In genomic region chr19:29845576-29846176, GRCh38 we compare ENCODE assay signal across 8 cellular contexts. TPM values are rescaled to one million over a fixed set of nuclear protein-coding genes. Genes with fewer than 3 reads are reported as not detected.
DNase-seq lines count a peak whose midpoint lies in the region; ATAC-seq, FAIRE-seq and TF ChIP-seq lines count a peak whose summit lies in the region.

No MANE protein-coding gene starts in this region.

- H3K9me3 Mint-ChIP-seq in brain, result peaks cover 0 to 3% (median 0%) of the 10 kb centered on the region in 5 experiments

- H3K9ac ChIP-seq in kidney (ENCODE audit: low read length in 2 of 2), result peak overlapping the region in 1 of 2 donors; percentile 71

- POLR2A ChIA-PET in HEK293T (lab: Yijun Ruan, JAX), result interaction anchor here (0.8 to 2.0 kb wide), 8 partner anchors 8 to 180 kb away, joined by 3 to 11 read pairs (median 4); partner anchors contain the start of gene C19orf12
- POLR2A ChIA-PET in RWPE1 (lab: Yijun Ruan, JAX; ENCODE audit: low non-redundant PET), result no interaction called here

- intact Hi-C loops in kidney (cut with DNase I), result no loop called here

- no peak for ATAC-seq in GM18909 (IDR thresholded peaks at IDR 0.05; ENCODE audit: poor library complexity, unreplicated experiment)

- H3K36me3 ChIP-seq in kidney (ENCODE audit: control insufficient read depth in 1 of 2, insufficient read depth in 2 of 2, low read length in 2 of 2), result no peaks in the 10 kb centered on the region

- H3K4me3 Mint-ChIP-seq in brain, result peak overlapping the region; percentile 91 to 97 (median 96)

- peak overlapping the region; percentile 89 to 91 for H3K4me3 ChIP-seq in kidney (ENCODE audit: low read length in 2 of 2)

- DNase-seq in HEK293T (ENCODE audit: extremely low spot score), result peak; percentile 51
- no peak for DNase-seq in RWPE1 (ENCODE audit: low spot score)
- peak; percentile 71 for DNase-seq in kidney
- peak; percentile 18 to 23 for DNase-seq in stimulated activated CD4-positive, alpha-beta T cell treated with anti-CD3 and anti-CD28 coated beads, Interleukin-1b, Interleukin-23, amount 100 ng/mL, for 4 hours (ENCODE audit: low read depth in 2 of 2)
- no peak for DNase-seq in NCI-H2107 treated with DMSO at 0.1 percent for 48 hours (lab: John Stamatoyannopoulos, UW; ENCODE audit: unreplicated experiment)

- H3K27me3 Mint-ChIP-seq in brain, result peaks cover 45% of the 10 kb centered on the region

- H3K4me1 Mint-ChIP-seq in brain, result peaks cover 30% of the 10 kb centered on the region

- no peaks in the 10 kb centered on the region for H3K9me3 ChIP-seq in kidney (ENCODE audit: control insufficient read depth in 1 of 2, low read length in 2 of 2)

- H3K36me3 Mint-ChIP-seq in brain, result no peaks in the 10 kb centered on the region

- FAIRE-seq in kidney (lab: Jason Lieb, UNC), result no peak

- TF ChIP-seq CTCF in C4-2B (conservative IDR thresholded peaks at IDR 0.05) (no peak), RWPE1 (conservative IDR thresholded peaks at IDR 0.05; ENCODE audit: low read depth) (no peak), brain (conservative IDR thresholded peaks at IDR 0.05) (no peak), kidney (IDR thresholded peaks at IDR 0.05; ENCODE audit: borderline replicate concordance, extremely low read depth, insufficient read depth) (no peak)

- CTCF ChIA-PET in HEK293T (lab: Yijun Ruan, JAX) (interaction anchor here (0.6 to 1.7 kb wide), 2 partner anchors 13 to 32 kb away, joined by 3 to 9 read pairs; no protein-coding TSS in a partner anchor), RWPE1 (lab: Yijun Ruan, JAX) (no interaction called here)

- H3K27ac ChIP-seq in C4-2B, result peak overlapping the region; percentile 78
- H3K27ac ChIP-seq in RWPE1, result peak overlapping the region; percentile 91
- H3K27ac ChIP-seq in kidney (ENCODE audit: low read depth in 2 of 2, low read length in 2 of 2), result peak overlapping the region in 1 of 2 donors; percentile 36

- peaks cover 0 to 18% of the 10 kb centered on the region in 2 donors for H3K4me1 ChIP-seq in kidney (ENCODE audit: control insufficient read depth in 1 of 2, insufficient read depth in 1 of 2, low read depth in 1 of 2, low read length in 2 of 2)

- peak overlapping the region; percentile 51 to 90 (median 87) for H3K27ac Mint-ChIP-seq in brain

TF ChIP-seq in HEK293T, 16 proteins besides CTCF, POLR2A, EP300 and RAD21:
- TF ChIP-seq TARDBP (IDR thresholded peaks at IDR 0.05) (no peak), L3MBTL2 (conservative IDR thresholded peaks at IDR 0.05) (0 out of 2 replicates have a peak, but pooled peaks have one; percentile 31)

RNA-seq across cellular contexts. Expression of gene CCNE1, which starts 33.9 kb away (rescaled TPM):
- polyA plus RNA-seq in brain (ENCODE audit: insufficient read depth, low read depth, low replicate concordance), result 21.1 TPM
- total RNA-seq in kidney, result 1.4 TPM
- polyA plus RNA-seq in kidney (ENCODE audit: insufficient read depth, low read depth, low replicate concordance), result 1.3 TPM

Comparison
In these comparisons a context has a peak if more than half of its experiments do, and no peak if none do; other contexts are left out.
1. DNase-seq: peak in HEK293T (single experiment), kidney (single experiment) and stimulated activated CD4-positive, alpha-beta T cell treated with anti-CD3 and anti-CD28 coated beads, Interleukin-1b, Interleukin-23, amount 100 ng/mL, for 4 hours (2 of 2); none in RWPE1 (single experiment) and NCI-H2107 treated with DMSO at 0.1 percent for 48 hours (single experiment).